Comparison of ENCODE assay signal across 8 cellular contexts in genomic region chr2:238288650-238289573, GRCh38. TPM values are rescaled to one million over a fixed set of nuclear protein-coding genes. Genes with fewer than 3 reads are reported as not detected.
DNase-seq lines count a peak whose midpoint lies in the region; ATAC-seq, FAIRE-seq and TF ChIP-seq lines count a peak whose summit lies in the region.

No MANE protein-coding gene starts in this region.

- H3K27ac ChIP-seq in kidney (ENCODE audit: low read depth in 2 of 2, low read length in 2 of 2) = peak overlapping the region; percentile 91 to 92

- no peaks in the 10 kb centered on the region for H3K36me3 ChIP-seq in kidney (ENCODE audit: control insufficient read depth in 1 of 2, insufficient read depth in 2 of 2, low read length in 2 of 2)

- ATAC-seq in GM19023 (IDR thresholded peaks at IDR 0.05; ENCODE audit: unreplicated experiment) (peak; percentile 89), HG03280 (IDR thresholded peaks at IDR 0.05; ENCODE audit: unreplicated experiment) (peak; percentile 90)

- no peak for FAIRE-seq in kidney (lab: Jason Lieb, UNC)

- peaks cover 20 to 37% of the 10 kb centered on the region in 2 donors for H3K4me1 ChIP-seq in kidney (ENCODE audit: control insufficient read depth in 1 of 2, insufficient read depth in 1 of 2, low read depth in 1 of 2, low read length in 2 of 2)

- H3K9ac ChIP-seq in kidney (ENCODE audit: low read length in 2 of 2) = peak overlapping the region in 1 of 2 donors; percentile 24

- TF ChIP-seq CTCF in AG10803 (conservative IDR thresholded peaks at IDR 0.05; ENCODE audit: low read length) (peak; percentile 35), kidney (IDR thresholded peaks at IDR 0.05; ENCODE audit: borderline replicate concordance, extremely low read depth, insufficient read depth) (peak; percentile 13)

- DNase-seq in AG10803 (ENCODE audit: low read depth) (peak; percentile 99), NCI-H345 (lab: John Stamatoyannopoulos, UW) (peak; percentile 99), cerebellar cortex (ENCODE audit: low spot score) (peak; percentile 99), kidney (peak; percentile 99)
- peak; percentile 94 for DNase-seq in activated CD4-positive, CD25-positive, alpha-beta regulatory T cell treated with anti-CD3 and anti-CD28 coated beads, Interleukin-2, amount 50 U/mL, for 16 hours (ENCODE audit: low read depth, low spot score)
- DNase-seq in stimulated activated CD4-positive, alpha-beta T cell treated with anti-CD3 and anti-CD28 coated beads, Interleukin-15, amount 100 ng/mL, for 24 hours = peak; percentile 97

- H3K4me3 ChIP-seq in AG10803 (ENCODE audit: low read length) = peak overlapping the region; percentile 94
- H3K4me3 ChIP-seq in kidney (ENCODE audit: low read length in 2 of 2) = peak overlapping the region; percentile 49 to 71

- intact Hi-C loops in kidney (cut with DNase I) = no loop called here

- no peaks in the 10 kb centered on the region for H3K9me3 ChIP-seq in kidney (ENCODE audit: control insufficient read depth in 1 of 2, low read length in 2 of 2)

RNA-seq across cellular contexts. Expression of gene PER2, which starts 0.5 kb away (rescaled TPM):
- total RNA-seq in kidney = 28.4 TPM
- 1.8 TPM for polyA plus RNA-seq in kidney (ENCODE audit: insufficient read depth, low read depth, low replicate concordance)

RNA-seq across cellular contexts. Expression of gene TRAF3IP1, which starts 31.4 kb away (rescaled TPM):
- 24.2 TPM for total RNA-seq in kidney
- polyA plus RNA-seq in kidney (ENCODE audit: insufficient read depth, low read depth, low replicate concordance) = 6.4 TPM

RNA-seq across cellular contexts. Expression of gene HES6, which starts 49.1 kb away (rescaled TPM):
- 5.2 TPM for total RNA-seq in kidney
- polyA plus RNA-seq in kidney (ENCODE audit: insufficient read depth, low read depth, low replicate concordance) = 5.5 TPM

Comparison
In these comparisons a context has a peak if more than half of its experiments do, and no peak if none do; other contexts are left out.
1. Peak in every context shown above with its lines: DNase-seq, ATAC-seq, H3K4me3 ChIP-seq and H3K27ac ChIP-seq.